10 cellular contexts compared by ENCODE assay signal in genomic region chr2:88019985-88020384, GRCh38. TPM values are rescaled to one million over a fixed set of nuclear protein-coding genes. Genes with fewer than 3 reads are reported as not detected.
"Had no signal": no experiment of that assay in that cellular context is flagged by ENCODE, and none has a peak within 500 bp of the region (broad histone marks: within the 10 kb centered on the region; RNA-seq: fewer than 3 reads in every experiment).

No MANE protein-coding gene starts in this region.

- H2AFZ ChIP-seq: GM23338 had no signal

- H3K27ac Mint-ChIP-seq: GM23338, HFFc6 had no signal

- H3K4me3 ChIP-seq: GM23338, HAP-1 had no signal

- H3K4me3 Mint-ChIP-seq: GM23338, HFFc6 had no signal

- H3K9me3 ChIP-seq: HAP-1 had no signal

- H3K9me3 Mint-ChIP-seq: HFFc6 had no signal

- H3K36me3 ChIP-seq: HAP-1 had no signal

- H3K27ac ChIP-seq: HL-60 had no signal

- H3K4me2 ChIP-seq: GM23338 had no signal

- ATAC-seq: GM23338, HCT116 had no signal

- DNase-seq: H7, HFFc6, IMR-90, KG1 had no signal

RNA-seq across cellular contexts. Expression of gene RNU2-63P, which starts 3.6 kb away (rescaled TPM):
- total RNA-seq: GM23338, H4 had no signal
- polyA plus RNA-seq: IMR-90 had no signal

RNA-seq across cellular contexts. Expression of gene SMYD1, which starts 47.6 kb away (rescaled TPM):
- total RNA-seq: H4, HFFc6, HT1080, IMR-90 had no signal
- polyA plus RNA-seq: GM23338, IMR-90 had no signal
